In genomic region chr19:43438291-43439162, GRCh38 we compare ENCODE assay signal across 11 cellular contexts. TPM values are rescaled to one million over a fixed set of nuclear protein-coding genes. Genes with fewer than 3 reads are reported as not detected.
DNase-seq lines count a peak whose midpoint lies in the region; ATAC-seq and TF ChIP-seq lines count a peak whose summit lies in the region.
"Had no signal": no experiment of that assay in that cellular context is flagged by ENCODE, and none has a peak within 500 bp of the region (broad histone marks: within the 10 kb centered on the region; RNA-seq: fewer than 3 reads in every experiment).

No MANE protein-coding gene starts in this region.

- TF ChIP-seq CTCF in body of pancreas (IDR thresholded peaks at IDR 0.05), result no peak

- peaks cover 38% of the 10 kb centered on the region for H3K4me1 ChIP-seq in CD8-positive, alpha-beta memory T cell (ENCODE audit: insufficient read depth, low read length)
- H3K4me1 ChIP-seq in body of pancreas, result no peaks in the 10 kb centered on the region

- no peaks in the 10 kb centered on the region for H3K36me3 ChIP-seq in CD8-positive, alpha-beta memory T cell (ENCODE audit: insufficient read depth, low read length)
- H3K36me3 ChIP-seq in body of pancreas (replicated peaks in 1 of 2; ENCODE audit: insufficient read depth in 1 of 2, low read depth in 2 of 2), result no peaks in the 10 kb centered on the region

- no peaks in the 10 kb centered on the region for H3K27me3 Mint-ChIP-seq in CD8-positive, alpha-beta memory T cell

- H3K9me3 Mint-ChIP-seq in CD8-positive, alpha-beta memory T cell, result no peaks in the 10 kb centered on the region

- no peak for ATAC-seq in body of pancreas
- ATAC-seq in HG03159 (IDR thresholded peaks at IDR 0.05; ENCODE audit: unreplicated experiment), result no peak
- ATAC-seq in HG02759 (IDR thresholded peaks at IDR 0.05; ENCODE audit: unreplicated experiment), result no peak

- DNase-seq in CD8-positive, alpha-beta memory T cell, result no peak
- DNase-seq in MV-4-11 (lab: John Stamatoyannopoulos, UW) (peak; percentile 32), body of pancreas (peak; percentile 14 to 22 (median 18)), mucosa of gallbladder (ENCODE audit: low spot score) (peak; percentile 36), activated gamma-delta T cell (lab: John Stamatoyannopoulos, UW) (no peak), foreskin melanocyte (no peak)
- DNase-seq: NCI-H446, occipital lobe, substantia nigra had no signal

- no peaks in the 10 kb centered on the region for H3K36me3 Mint-ChIP-seq in CD8-positive, alpha-beta memory T cell

- 59 to 60% methylated on average over 8 to 10 of the region's 10 CpGs for WGBS in body of pancreas, 2 donors

- CTCF ChIA-PET in CD8-positive, alpha-beta memory T cell (lab: Charles Lee), result interaction anchor here (1.4 to 13.1 kb wide), 8 partner anchors 9 to 157 kb away, joined by 3 to 316 read pairs (median 8); partner anchors contain the start of genes ETHE1, IRGQ and ZNF576

- POLR2A ChIA-PET in CD8-positive, alpha-beta memory T cell (lab: Charles Lee), result interaction anchor here (0.6 to 2.3 kb wide), 6 partner anchors 25 to 96 kb away, joined by 3 to 20 read pairs (median 4); no protein-coding TSS in a partner anchor

- peak overlapping the region; percentile 68 for H3K4me3 ChIP-seq in CD8-positive, alpha-beta memory T cell (ENCODE audit: low read length)
- no peak overlapping the region for H3K4me3 ChIP-seq in body of pancreas

- H3K4me1 Mint-ChIP-seq in CD8-positive, alpha-beta memory T cell, result peaks cover 44 to 59% (median 55%) of the 10 kb centered on the region in 3 donors

- peak overlapping the region; percentile 77 to 96 (median 94) for H3K27ac Mint-ChIP-seq in CD8-positive, alpha-beta memory T cell

- H3K9me3 ChIP-seq in CD8-positive, alpha-beta memory T cell (ENCODE audit: low read length), result no peaks in the 10 kb centered on the region
- H3K9me3 ChIP-seq in body of pancreas, result no peaks in the 10 kb centered on the region

- no peaks in the 10 kb centered on the region for H3K27me3 ChIP-seq in CD8-positive, alpha-beta memory T cell (ENCODE audit: insufficient read depth, low read length, poor library complexity, severe bottlenecking)
- H3K27me3 ChIP-seq in body of pancreas, result no peaks in the 10 kb centered on the region

- peak overlapping the region in 6 of 7 donors; percentile 13 to 74 (median 64) for H3K4me3 Mint-ChIP-seq in CD8-positive, alpha-beta memory T cell

- intact Hi-C loops in body of pancreas (cut with DNase I), result no loop called here

- peak overlapping the region; percentile 87 for H3K27ac ChIP-seq in CD8-positive, alpha-beta memory T cell (ENCODE audit: low read depth, low read length)
- H3K27ac ChIP-seq in body of pancreas, result no peak overlapping the region

- no peak for TF ChIP-seq POLR2A in body of pancreas (IDR thresholded peaks at IDR 0.05)

RNA-seq across cellular contexts. Expression of gene TEX101, which starts 23.8 kb away (rescaled TPM):
- not detected for total RNA-seq in CD8-positive, alpha-beta memory T cell
- not detected for polyA plus RNA-seq in CD8-positive, alpha-beta memory T cell
- total RNA-seq in body of pancreas (not detected), mucosa of gallbladder (not detected)
- total RNA-seq: occipital lobe had no signal

RNA-seq across cellular contexts. Expression of gene LYPD3, which starts 26.9 kb away (rescaled TPM):
- total RNA-seq in CD8-positive, alpha-beta memory T cell, result 1 to 10 TPM in 1 of 2 experiments, under 1 TPM in 1; 0.84 to 1.2 TPM
- polyA plus RNA-seq in CD8-positive, alpha-beta memory T cell, result 3.8 TPM
- total RNA-seq in body of pancreas (under 1 TPM in 1 of 2 donors, not detected in 1; 0.26 TPM), mucosa of gallbladder (1.6 TPM)
- total RNA-seq: occipital lobe had no signal

Comparison
In these comparisons a context has a peak if more than half of its experiments do, and no peak if none do; other contexts are left out.
1. DNase-seq: peak in MV-4-11 (single experiment), body of pancreas (4 of 4) and mucosa of gallbladder (single experiment); none in CD8-positive, alpha-beta memory T cell (0 of 5), activated gamma-delta T cell (single experiment) and foreskin melanocyte (single experiment).